Comparison of ENCODE assay signal across 1 cellular context in the genomic region with DNA sequence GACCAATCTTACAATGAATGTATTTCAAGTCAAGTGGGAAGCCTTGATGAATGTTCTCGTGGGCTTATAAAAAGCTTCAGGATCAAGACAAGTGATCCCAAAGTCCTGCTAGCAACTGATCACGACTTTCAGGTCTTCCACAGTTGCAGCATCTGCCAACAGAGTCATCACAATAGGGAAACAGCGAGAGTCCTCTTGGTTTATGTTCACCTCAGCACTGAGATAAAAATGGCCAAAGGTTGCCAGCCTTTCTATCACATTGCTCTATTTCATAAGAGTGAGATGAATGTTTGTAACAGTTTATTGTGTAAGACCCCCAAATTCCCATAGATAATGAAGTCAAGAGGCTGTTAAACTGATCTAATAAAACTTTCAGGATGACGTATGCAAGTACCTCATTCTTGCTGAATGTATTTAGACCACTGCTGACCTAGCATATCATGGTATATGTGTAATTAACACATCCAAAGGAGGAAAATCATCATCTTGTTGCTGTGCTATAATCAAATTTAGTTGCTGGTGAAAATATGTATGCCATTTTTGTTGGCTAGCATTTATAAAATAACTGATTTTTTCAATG.
TF ChIP-seq lines count a peak whose summit lies in the region.

No MANE protein-coding gene starts in this region.

TF ChIP-seq in HEK293, 187 proteins besides CTCF, POLR2A, EP300 and RAD21 (continued from another document and continues in another):
- TF ChIP-seq, protein P1, sequence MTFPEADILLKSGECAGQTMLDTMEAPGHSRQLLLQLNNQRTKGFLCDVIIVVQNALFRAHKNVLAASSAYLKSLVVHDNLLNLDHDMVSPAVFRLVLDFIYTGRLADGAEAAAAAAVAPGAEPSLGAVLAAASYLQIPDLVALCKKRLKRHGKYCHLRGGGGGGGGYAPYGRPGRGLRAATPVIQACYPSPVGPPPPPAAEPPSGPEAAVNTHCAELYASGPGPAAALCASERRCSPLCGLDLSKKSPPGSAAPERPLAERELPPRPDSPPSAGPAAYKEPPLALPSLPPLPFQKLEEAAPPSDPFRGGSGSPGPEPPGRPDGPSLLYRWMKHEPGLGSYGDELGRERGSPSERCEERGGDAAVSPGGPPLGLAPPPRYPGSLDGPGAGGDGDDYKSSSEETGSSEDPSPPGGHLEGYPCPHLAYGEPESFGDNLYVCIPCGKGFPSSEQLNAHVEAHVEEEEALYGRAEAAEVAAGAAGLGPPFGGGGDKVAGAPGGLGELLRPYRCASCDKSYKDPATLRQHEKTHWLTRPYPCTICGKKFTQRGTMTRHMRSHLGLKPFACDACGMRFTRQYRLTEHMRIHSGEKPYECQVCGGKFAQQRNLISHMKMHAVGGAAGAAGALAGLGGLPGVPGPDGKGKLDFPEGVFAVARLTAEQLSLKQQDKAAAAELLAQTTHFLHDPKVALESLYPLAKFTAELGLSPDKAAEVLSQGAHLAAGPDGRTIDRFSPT (tag by site-specific recombination; IDR thresholded peaks at IDR 0.05): 0 out of 2 replicates have a peak, but pooled peaks have one; percentile 16
- TF ChIP-seq, protein P2, sequence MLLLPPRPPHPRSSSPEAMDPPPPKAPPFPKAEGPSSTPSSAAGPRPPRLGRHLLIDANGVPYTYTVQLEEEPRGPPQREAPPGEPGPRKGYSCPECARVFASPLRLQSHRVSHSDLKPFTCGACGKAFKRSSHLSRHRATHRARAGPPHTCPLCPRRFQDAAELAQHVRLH (tag by site-specific recombination; IDR thresholded peaks at IDR 0.05): no peak
- TF ChIP-seq WT1 (tag by site-specific recombination; IDR thresholded peaks at IDR 0.05): no peak
- no peak for TF ChIP-seq ZNF132 (tag by site-specific recombination; IDR thresholded peaks at IDR 0.05; ENCODE audit: borderline replicate concordance)
- TF ChIP-seq ZNF549 (tag by site-specific recombination; IDR thresholded peaks at IDR 0.05): no peak
- no peak for TF ChIP-seq ZNF585B (tag by site-specific recombination; IDR thresholded peaks at IDR 0.05)
- TF ChIP-seq, protein P3, sequence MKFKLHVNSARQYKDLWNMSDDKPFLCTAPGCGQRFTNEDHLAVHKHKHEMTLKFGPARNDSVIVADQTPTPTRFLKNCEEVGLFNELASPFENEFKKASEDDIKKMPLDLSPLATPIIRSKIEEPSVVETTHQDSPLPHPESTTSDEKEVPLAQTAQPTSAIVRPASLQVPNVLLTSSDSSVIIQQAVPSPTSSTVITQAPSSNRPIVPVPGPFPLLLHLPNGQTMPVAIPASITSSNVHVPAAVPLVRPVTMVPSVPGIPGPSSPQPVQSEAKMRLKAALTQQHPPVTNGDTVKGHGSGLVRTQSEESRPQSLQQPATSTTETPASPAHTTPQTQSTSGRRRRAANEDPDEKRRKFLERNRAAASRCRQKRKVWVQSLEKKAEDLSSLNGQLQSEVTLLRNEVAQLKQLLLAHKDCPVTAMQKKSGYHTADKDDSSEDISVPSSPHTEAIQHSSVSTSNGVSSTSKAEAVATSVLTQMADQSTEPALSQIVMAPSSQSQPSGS (tag by site-specific recombination; IDR thresholded peaks at IDR 0.05; ENCODE audit: low read depth): peak; percentile 82
- TF ChIP-seq, protein P4, sequence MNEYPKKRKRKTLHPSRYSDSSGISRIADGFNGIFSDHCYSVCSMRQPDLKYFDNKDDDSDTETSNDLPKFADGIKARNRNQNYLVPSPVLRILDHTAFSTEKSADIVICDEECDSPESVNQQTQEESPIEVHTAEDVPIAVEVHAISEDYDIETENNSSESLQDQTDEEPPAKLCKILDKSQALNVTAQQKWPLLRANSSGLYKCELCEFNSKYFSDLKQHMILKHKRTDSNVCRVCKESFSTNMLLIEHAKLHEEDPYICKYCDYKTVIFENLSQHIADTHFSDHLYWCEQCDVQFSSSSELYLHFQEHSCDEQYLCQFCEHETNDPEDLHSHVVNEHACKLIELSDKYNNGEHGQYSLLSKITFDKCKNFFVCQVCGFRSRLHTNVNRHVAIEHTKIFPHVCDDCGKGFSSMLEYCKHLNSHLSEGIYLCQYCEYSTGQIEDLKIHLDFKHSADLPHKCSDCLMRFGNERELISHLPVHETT (tag by site-specific recombination; IDR thresholded peaks at IDR 0.05): no peak
- no peak for TF ChIP-seq ZNF239 (tag by site-specific recombination; IDR thresholded peaks at IDR 0.05)
- TF ChIP-seq ZNF23 (tag by site-specific recombination; IDR thresholded peaks at IDR 0.05; ENCODE audit: borderline replicate concordance): no peak
- TF ChIP-seq, protein P5, sequence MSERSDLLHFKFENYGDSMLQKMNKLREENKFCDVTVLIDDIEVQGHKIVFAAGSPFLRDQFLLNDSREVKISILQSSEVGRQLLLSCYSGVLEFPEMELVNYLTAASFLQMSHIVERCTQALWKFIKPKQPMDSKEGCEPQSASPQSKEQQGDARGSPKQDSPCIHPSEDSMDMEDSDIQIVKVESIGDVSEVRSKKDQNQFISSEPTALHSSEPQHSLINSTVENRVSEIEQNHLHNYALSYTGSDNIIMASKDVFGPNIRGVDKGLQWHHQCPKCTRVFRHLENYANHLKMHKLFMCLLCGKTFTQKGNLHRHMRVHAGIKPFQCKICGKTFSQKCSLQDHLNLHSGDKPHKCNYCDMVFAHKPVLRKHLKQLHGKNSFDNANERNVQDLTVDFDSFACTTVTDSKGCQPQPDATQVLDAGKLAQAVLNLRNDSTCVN (tag by site-specific recombination; optimal IDR thresholded peaks at IDR 0.05): no peak
- no peak for TF ChIP-seq ZNF548 (tag by site-specific recombination; IDR thresholded peaks at IDR 0.05)
- TF ChIP-seq, protein P6, sequence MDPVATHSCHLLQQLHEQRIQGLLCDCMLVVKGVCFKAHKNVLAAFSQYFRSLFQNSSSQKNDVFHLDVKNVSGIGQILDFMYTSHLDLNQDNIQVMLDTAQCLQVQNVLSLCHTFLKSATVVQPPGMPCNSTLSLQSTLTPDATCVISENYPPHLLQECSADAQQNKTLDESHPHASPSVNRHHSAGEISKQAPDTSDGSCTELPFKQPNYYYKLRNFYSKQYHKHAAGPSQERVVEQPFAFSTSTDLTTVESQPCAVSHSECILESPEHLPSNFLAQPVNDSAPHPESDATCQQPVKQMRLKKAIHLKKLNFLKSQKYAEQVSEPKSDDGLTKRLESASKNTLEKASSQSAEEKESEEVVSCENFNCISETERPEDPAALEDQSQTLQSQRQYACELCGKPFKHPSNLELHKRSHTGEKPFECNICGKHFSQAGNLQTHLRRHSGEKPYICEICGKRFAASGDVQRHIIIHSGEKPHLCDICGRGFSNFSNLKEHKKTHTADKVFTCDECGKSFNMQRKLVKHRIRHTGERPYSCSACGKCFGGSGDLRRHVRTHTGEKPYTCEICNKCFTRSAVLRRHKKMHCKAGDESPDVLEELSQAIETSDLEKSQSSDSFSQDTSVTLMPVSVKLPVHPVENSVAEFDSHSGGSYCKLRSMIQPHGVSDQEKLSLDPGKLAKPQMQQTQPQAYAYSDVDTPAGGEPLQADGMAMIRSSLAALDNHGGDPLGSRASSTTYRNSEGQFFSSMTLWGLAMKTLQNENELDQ (tag by site-specific recombination; IDR thresholded peaks at IDR 0.05; ENCODE audit: low read depth): no peak
- TF ChIP-seq ZBTB21 (tag by site-specific recombination; IDR thresholded peaks at IDR 0.05): peak; percentile 69
- TF ChIP-seq, protein P7, sequence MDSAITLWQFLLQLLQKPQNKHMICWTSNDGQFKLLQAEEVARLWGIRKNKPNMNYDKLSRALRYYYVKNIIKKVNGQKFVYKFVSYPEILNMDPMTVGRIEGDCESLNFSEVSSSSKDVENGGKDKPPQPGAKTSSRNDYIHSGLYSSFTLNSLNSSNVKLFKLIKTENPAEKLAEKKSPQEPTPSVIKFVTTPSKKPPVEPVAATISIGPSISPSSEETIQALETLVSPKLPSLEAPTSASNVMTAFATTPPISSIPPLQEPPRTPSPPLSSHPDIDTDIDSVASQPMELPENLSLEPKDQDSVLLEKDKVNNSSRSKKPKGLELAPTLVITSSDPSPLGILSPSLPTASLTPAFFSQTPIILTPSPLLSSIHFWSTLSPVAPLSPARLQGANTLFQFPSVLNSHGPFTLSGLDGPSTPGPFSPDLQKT (IDR thresholded peaks at IDR 0.05; ENCODE audit: borderline replicate concordance, low read depth, low read length): no peak
- peak; percentile 50; the same call in 1 of the 2 replicates for TF ChIP-seq ZNF10 (tag by site-specific recombination; IDR thresholded peaks at IDR 0.05)
- no peak for TF ChIP-seq IKZF3 (tag by site-specific recombination; IDR thresholded peaks at IDR 0.05)
- 0 out of 2 replicates have a peak, but pooled peaks have one; percentile 53 for TF ChIP-seq ZEB2 (tag by site-specific recombination; IDR thresholded peaks at IDR 0.05)
- 0 out of 2 replicates have a peak, but pooled peaks have one; percentile 30 for TF ChIP-seq ZNF660 (tag by site-specific recombination; IDR thresholded peaks at IDR 0.05)
- no peak for TF ChIP-seq MEIS1 (CRISPR knock-in tag; IDR thresholded peaks at IDR 0.05; ENCODE audit: borderline replicate concordance)
- TF ChIP-seq, protein P8, sequence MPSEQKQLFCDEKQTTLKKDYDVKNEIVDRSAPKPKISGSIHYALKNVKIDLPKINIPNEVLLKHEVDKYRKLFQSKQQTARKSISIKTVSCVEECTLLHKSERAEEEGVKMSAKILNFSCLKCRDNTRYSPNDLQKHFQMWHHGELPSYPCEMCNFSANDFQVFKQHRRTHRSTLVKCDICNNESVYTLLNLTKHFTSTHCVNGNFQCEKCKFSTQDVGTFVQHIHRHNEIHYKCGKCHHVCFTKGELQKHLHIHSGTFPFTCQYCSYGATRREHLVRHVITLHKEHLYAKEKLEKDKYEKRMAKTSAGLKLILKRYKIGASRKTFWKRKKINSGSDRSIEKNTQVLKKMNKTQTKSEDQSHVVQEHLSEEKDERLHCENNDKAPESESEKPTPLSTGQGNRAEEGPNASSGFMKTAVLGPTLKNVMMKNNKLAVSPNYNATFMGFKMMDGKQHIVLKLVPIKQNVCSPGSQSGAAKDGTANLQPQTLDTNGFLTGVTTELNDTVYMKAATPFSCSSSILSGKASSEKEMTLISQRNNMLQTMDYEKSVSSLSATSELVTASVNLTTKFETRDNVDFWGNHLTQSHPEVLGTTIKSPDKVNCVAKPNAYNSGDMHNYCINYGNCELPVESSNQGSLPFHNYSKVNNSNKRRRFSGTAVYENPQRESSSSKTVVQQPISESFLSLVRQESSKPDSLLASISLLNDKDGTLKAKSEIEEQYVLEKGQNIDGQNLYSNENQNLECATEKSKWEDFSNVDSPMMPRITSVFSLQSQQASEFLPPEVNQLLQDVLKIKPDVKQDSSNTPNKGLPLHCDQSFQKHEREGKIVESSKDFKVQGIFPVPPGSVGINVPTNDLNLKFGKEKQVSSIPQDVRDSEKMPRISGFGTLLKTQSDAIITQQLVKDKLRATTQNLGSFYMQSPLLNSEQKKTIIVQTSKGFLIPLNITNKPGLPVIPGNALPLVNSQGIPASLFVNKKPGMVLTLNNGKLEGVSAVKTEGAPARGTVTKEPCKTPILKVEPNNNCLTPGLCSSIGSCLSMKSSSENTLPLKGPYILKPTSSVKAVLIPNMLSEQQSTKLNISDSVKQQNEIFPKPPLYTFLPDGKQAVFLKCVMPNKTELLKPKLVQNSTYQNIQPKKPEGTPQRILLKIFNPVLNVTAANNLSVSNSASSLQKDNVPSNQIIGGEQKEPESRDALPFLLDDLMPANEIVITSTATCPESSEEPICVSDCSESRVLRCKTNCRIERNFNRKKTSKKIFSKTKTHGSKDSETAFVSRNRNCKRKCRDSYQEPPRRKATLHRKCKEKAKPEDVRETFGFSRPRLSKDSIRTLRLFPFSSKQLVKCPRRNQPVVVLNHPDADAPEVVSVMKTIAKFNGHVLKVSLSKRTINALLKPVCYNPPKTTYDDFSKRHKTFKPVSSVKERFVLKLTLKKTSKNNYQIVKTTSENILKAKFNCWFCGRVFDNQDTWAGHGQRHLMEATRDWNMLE (tag by site-specific recombination; conservative IDR thresholded peaks at IDR 0.05; ENCODE audit: low read depth): 0 out of 2 replicates have a peak, but pooled peaks have one; percentile 12
- 0 out of 2 replicates have a peak, but pooled peaks have one; percentile 33 for TF ChIP-seq KLF10 (tag by site-specific recombination; IDR thresholded peaks at IDR 0.05)
- TF ChIP-seq ZNF24 (tag by site-specific recombination; IDR thresholded peaks at IDR 0.05): peak; percentile 35; the same call in 1 of the 2 replicates
- no peak for TF ChIP-seq ZNF404 (tag by site-specific recombination; IDR thresholded peaks at IDR 0.05)
- TF ChIP-seq ZNF510 (tag by site-specific recombination; IDR thresholded peaks at IDR 0.05; ENCODE audit: insufficient replicate concordance): no peak
- TF ChIP-seq ZNF843 (tag by site-specific recombination; IDR thresholded peaks at IDR 0.05): peak; percentile 36; the same call in 1 of the 2 replicates
- no peak for TF ChIP-seq ZNF623 (tag by site-specific recombination; IDR thresholded peaks at IDR 0.05)
- no peak for TF ChIP-seq ZNF792 (tag by site-specific recombination; IDR thresholded peaks at IDR 0.05)
- TF ChIP-seq, protein P9, sequence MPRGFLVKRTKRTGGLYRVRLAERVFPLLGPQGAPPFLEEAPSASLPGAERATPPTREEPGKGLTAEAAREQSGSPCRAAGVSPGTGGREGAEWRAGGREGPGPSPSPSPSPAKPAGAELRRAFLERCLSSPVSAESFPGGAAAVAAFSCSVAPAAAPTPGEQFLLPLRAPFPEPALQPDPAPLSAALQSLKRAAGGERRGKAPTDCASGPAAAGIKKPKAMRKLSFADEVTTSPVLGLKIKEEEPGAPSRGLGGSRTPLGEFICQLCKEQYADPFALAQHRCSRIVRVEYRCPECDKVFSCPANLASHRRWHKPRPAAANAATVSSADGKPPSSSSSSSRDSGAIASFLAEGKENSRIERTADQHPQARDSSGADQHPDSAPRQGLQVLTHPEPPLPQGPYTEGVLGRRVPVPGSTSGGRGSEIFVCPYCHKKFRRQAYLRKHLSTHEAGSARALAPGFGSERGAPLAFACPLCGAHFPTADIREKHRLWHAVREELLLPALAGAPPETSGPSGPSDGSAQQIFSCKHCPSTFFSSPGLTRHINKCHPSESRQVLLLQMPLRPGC (tag by site-specific recombination; IDR thresholded peaks at IDR 0.05): peak; percentile 64; the same call in 1 of the 2 replicates
- TF ChIP-seq ZNF211 (tag by site-specific recombination; IDR thresholded peaks at IDR 0.05; ENCODE audit: low read depth): no peak
- TF ChIP-seq ZNF747 (tag by site-specific recombination; IDR thresholded peaks at IDR 0.05): no peak
- TF ChIP-seq, protein P10, sequence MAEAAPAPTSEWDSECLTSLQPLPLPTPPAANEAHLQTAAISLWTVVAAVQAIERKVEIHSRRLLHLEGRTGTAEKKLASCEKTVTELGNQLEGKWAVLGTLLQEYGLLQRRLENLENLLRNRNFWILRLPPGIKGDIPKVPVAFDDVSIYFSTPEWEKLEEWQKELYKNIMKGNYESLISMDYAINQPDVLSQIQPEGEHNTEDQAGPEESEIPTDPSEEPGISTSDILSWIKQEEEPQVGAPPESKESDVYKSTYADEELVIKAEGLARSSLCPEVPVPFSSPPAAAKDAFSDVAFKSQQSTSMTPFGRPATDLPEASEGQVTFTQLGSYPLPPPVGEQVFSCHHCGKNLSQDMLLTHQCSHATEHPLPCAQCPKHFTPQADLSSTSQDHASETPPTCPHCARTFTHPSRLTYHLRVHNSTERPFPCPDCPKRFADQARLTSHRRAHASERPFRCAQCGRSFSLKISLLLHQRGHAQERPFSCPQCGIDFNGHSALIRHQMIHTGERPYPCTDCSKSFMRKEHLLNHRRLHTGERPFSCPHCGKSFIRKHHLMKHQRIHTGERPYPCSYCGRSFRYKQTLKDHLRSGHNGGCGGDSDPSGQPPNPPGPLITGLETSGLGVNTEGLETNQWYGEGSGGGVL (tag by site-specific recombination; IDR thresholded peaks at IDR 0.05): 0 out of 2 replicates have a peak, but pooled peaks have one; percentile 22
- TF ChIP-seq HOXA7 (CRISPR knock-in tag; IDR thresholded peaks at IDR 0.05; ENCODE audit: borderline replicate concordance): no peak
- peak; percentile 74 for TF ChIP-seq ZNF629 (tag by site-specific recombination; IDR thresholded peaks at IDR 0.05)
